In genomic region chr18:67310826-67311225, GRCh38 we compare ENCODE assay signal across 24 cellular contexts.
A peak's percentile ranks its signal among the peaks of the same experiment; 100 is the strongest.
DNase-seq lines count a peak whose midpoint lies in the region; FAIRE-seq and TF ChIP-seq lines count a peak whose summit lies in the region.
"Had no signal": no experiment of that assay in that cellular context is flagged by ENCODE, and none has a peak within 500 bp of the region (broad histone marks: within the 10 kb centered on the region; RNA-seq: fewer than 3 reads in every experiment).

No MANE protein-coding gene starts in this region.

- BruUV-seq in MCF 10A (replicated peaks; lab: Mats Ljungman, UMichigan) (no TSS peak), mammary epithelial cell (replicated peaks; lab: Mats Ljungman, UMichigan) (no TSS peak)

- H3K79me2 ChIP-seq in mammary epithelial cell (ENCODE audit: insufficient read depth, low read length): no peaks in the 10 kb centered on the region

- no peak overlapping the region for H3K9ac ChIP-seq in mammary epithelial cell (ENCODE audit: insufficient read depth, low read length)
- H3K9ac ChIP-seq in endodermal cell (ENCODE audit: extremely low read depth, low read length, poor library complexity, severe bottlenecking): no peak overlapping the region

- no peaks in the 10 kb centered on the region for H3K4me1 ChIP-seq in breast epithelium
- no peaks in the 10 kb centered on the region for H3K4me1 ChIP-seq in mammary epithelial cell (ENCODE audit: insufficient read depth, low read length)
- H3K4me1 ChIP-seq in small intestine (ENCODE audit: control insufficient read depth in 2 of 2, insufficient read depth in 1 of 2, low read depth in 1 of 2, low read length in 1 of 2): no peaks in the 10 kb centered on the region
- no peaks in the 10 kb centered on the region for H3K4me1 ChIP-seq in endodermal cell (ENCODE audit: control insufficient read depth, insufficient read depth, low read length)
- H3K4me1 ChIP-seq: gastrocnemius medialis had no signal

- intact Hi-C loops in MCF 10A (cut with micrococcal nuclease) (loop anchor here (10.0 kb wide), 1 partner anchor 64 kb away; no protein-coding TSS in a partner anchor), breast epithelium (cut with DNase I; ENCODE audit: low total_unique reads) (no loop called here), mammary epithelial cell (cut with micrococcal nuclease) (no loop called here)
- intact Hi-C loops in activated T-helper 1 cell treated with anti-CD3 and anti-CD28 coated beads, Interleukin-12 subunit alpha, Interleukin-12 subunit beta, Interleukin-2, Interleukin-4 antibody, amounts not matched to agents 30 ng/mL and 10 ng/mL and 1 ng/mL, durations not matched to agents 14 hours and 24 hours and 36 hours (cut with micrococcal nuclease): no loop called here

- dilution Hi-C loops in mammary epithelial cell (cut with HindIII; ENCODE audit: low sequenced_read_pairs): no loop called here

- no peaks in the 10 kb centered on the region for H3K9me3 Mint-ChIP-seq in MCF 10A (ENCODE audit: unreplicated experiment)
- no peaks in the 10 kb centered on the region for H3K9me3 Mint-ChIP-seq in endodermal cell
- no peaks in the 10 kb centered on the region for H3K9me3 Mint-ChIP-seq in activated T-helper 1 cell treated with anti-CD3 and anti-CD28 coated beads, Interleukin-12 subunit alpha, Interleukin-12 subunit beta, Interleukin-2, Interleukin-4 antibody, amounts not matched to agents 30 ng/mL and 10 ng/mL and 1 ng/mL, durations not matched to agents 14 hours and 24 hours and 36 hours
- H3K9me3 Mint-ChIP-seq: effector memory CD8-positive, alpha-beta T cell; naive B cell had no signal

- H3K4me3 ChIP-seq in breast epithelium (no peak overlapping the region), mammary epithelial cell (replicated peaks in 1 of 3; ENCODE audit: insufficient read depth in 1 of 3, low read depth in 2 of 3, low read length in 3 of 3) (no peak overlapping the region), foreskin fibroblast (ENCODE audit: low read depth in 1 of 2, low read length in 2 of 2) (no peak overlapping the region), small intestine (ENCODE audit: low read depth in 1 of 2, low read length in 2 of 2) (no peak overlapping the region), endodermal cell (ENCODE audit: low read length) (no peak overlapping the region)
- H3K4me3 ChIP-seq: gastrocnemius medialis, ovary had no signal

- DNase-seq in MCF 10A (ENCODE audit: unreplicated experiment) (peak; percentile 46), breast epithelium (ENCODE audit: low spot score in 2 of 2) (no peak), mammary epithelial cell (peak; percentile 19), foreskin fibroblast (peak; percentile 65 to 72), small intestine (no peak), endodermal cell (no peak), HUDEP-2 (lab: John Stamatoyannopoulos, UW; ENCODE audit: unreplicated experiment in 76 of 76) (no peak)
- DNase-seq in activated T-helper 1 cell treated with anti-CD3 and anti-CD28 coated beads, Interleukin-12 subunit alpha, Interleukin-12 subunit beta, Interleukin-2, Interleukin-4 antibody, amounts not matched to agents 30 ng/mL and 10 ng/mL and 1 ng/mL, durations not matched to agents 14 hours and 24 hours and 36 hours (ENCODE audit: low spot score): no peak
- DNase-seq: amygdala; C1 segment of cervical spinal cord; cerebellar nuclear complex; DMS 273 treated with DMSO at 0.1 percent for 48 hours; effector memory CD8-positive, alpha-beta T cell; gastrocnemius medialis; kidney glomerular epithelial cell; naive B cell; NCI-H1092; NCI-H524; ovary; stimulated activated CD4-positive, alpha-beta T cell treated with anti-CD3 and anti-CD28 coated beads, Interleukin-2, amount 100 ng/mL, for 24 hours; stimulated activated naive CD8-positive, alpha-beta T cell treated with anti-CD3 and anti-CD28 coated beads, Interleukin-15, Interleukin-2, amounts not matched to agents 100 U/mL and 50 U/mL, for 24 hours; trophoblast cell had no signal

- H3K4me3 Mint-ChIP-seq in MCF 10A (ENCODE audit: unreplicated experiment) (no peak overlapping the region), endodermal cell (no peak overlapping the region)
- H3K4me3 Mint-ChIP-seq in activated T-helper 1 cell treated with anti-CD3 and anti-CD28 coated beads, Interleukin-12 subunit alpha, Interleukin-12 subunit beta, Interleukin-2, Interleukin-4 antibody, amounts not matched to agents 30 ng/mL and 10 ng/mL and 1 ng/mL, durations not matched to agents 14 hours and 24 hours and 36 hours: no peak overlapping the region
- H3K4me3 Mint-ChIP-seq: effector memory CD8-positive, alpha-beta T cell; naive B cell had no signal

- no peak overlapping the region for H2AFZ ChIP-seq in mammary epithelial cell (ENCODE audit: low read depth, low read length)

- no peaks in the 10 kb centered on the region for H4K20me1 ChIP-seq in mammary epithelial cell (ENCODE audit: insufficient read depth, low read length)

- H3K36me3 Mint-ChIP-seq in MCF 10A (ENCODE audit: insufficient read depth, unreplicated experiment) (no peaks in the 10 kb centered on the region), endodermal cell (ENCODE audit: low read depth) (no peaks in the 10 kb centered on the region)
- no peaks in the 10 kb centered on the region for H3K36me3 Mint-ChIP-seq in activated T-helper 1 cell treated with anti-CD3 and anti-CD28 coated beads, Interleukin-12 subunit alpha, Interleukin-12 subunit beta, Interleukin-2, Interleukin-4 antibody, amounts not matched to agents 30 ng/mL and 10 ng/mL and 1 ng/mL, durations not matched to agents 14 hours and 24 hours and 36 hours (ENCODE audit: low read depth)
- H3K36me3 Mint-ChIP-seq: naive B cell had no signal

- H3K27ac Mint-ChIP-seq in MCF 10A (ENCODE audit: low read depth, unreplicated experiment) (no peak overlapping the region), endodermal cell (no peak overlapping the region)
- no peak overlapping the region for H3K27ac Mint-ChIP-seq in activated T-helper 1 cell treated with anti-CD3 and anti-CD28 coated beads, Interleukin-12 subunit alpha, Interleukin-12 subunit beta, Interleukin-2, Interleukin-4 antibody, amounts not matched to agents 30 ng/mL and 10 ng/mL and 1 ng/mL, durations not matched to agents 14 hours and 24 hours and 36 hours
- H3K27ac Mint-ChIP-seq: effector memory CD8-positive, alpha-beta T cell; naive B cell had no signal

- no peak for FAIRE-seq in small intestine (lab: Jason Lieb, UNC)
- FAIRE-seq: GM12891 had no signal

- H3K27me3 ChIP-seq in breast epithelium (no peaks in the 10 kb centered on the region), mammary epithelial cell (ENCODE audit: insufficient read depth, low read length) (no peaks in the 10 kb centered on the region), small intestine (ENCODE audit: control insufficient read depth in 2 of 2, insufficient read depth in 2 of 2, low read length in 2 of 2) (no peaks in the 10 kb centered on the region), endodermal cell (ENCODE audit: control insufficient read depth, insufficient read depth, low read length, poor library complexity, severe bottlenecking) (no peaks in the 10 kb centered on the region)
- H3K27me3 ChIP-seq: gastrocnemius medialis, ovary had no signal

- H3K36me3 ChIP-seq in breast epithelium (no peaks in the 10 kb centered on the region), mammary epithelial cell (ENCODE audit: insufficient read depth, low read length) (no peaks in the 10 kb centered on the region), small intestine (ENCODE audit: control insufficient read depth in 2 of 2, insufficient read depth in 2 of 2, low read length in 2 of 2) (no peaks in the 10 kb centered on the region), endodermal cell (ENCODE audit: control insufficient read depth, insufficient read depth, low read length) (no peaks in the 10 kb centered on the region)
- H3K36me3 ChIP-seq: gastrocnemius medialis, ovary had no signal

- H3K4me1 Mint-ChIP-seq in MCF 10A (ENCODE audit: insufficient read depth, unreplicated experiment) (no peaks in the 10 kb centered on the region), endodermal cell (no peaks in the 10 kb centered on the region)
- no peaks in the 10 kb centered on the region for H3K4me1 Mint-ChIP-seq in activated T-helper 1 cell treated with anti-CD3 and anti-CD28 coated beads, Interleukin-12 subunit alpha, Interleukin-12 subunit beta, Interleukin-2, Interleukin-4 antibody, amounts not matched to agents 30 ng/mL and 10 ng/mL and 1 ng/mL, durations not matched to agents 14 hours and 24 hours and 36 hours (ENCODE audit: low read depth)
- H3K4me1 Mint-ChIP-seq: naive B cell had no signal

- no peak for TF ChIP-seq POLR2A in breast epithelium (IDR thresholded peaks at IDR 0.05)

- TF ChIP-seq CTCF in MCF 10A (IDR thresholded peaks at IDR 0.05; ENCODE audit: unreplicated experiment) (no peak), breast epithelium (IDR thresholded peaks at IDR 0.05) (no peak), mammary epithelial cell (conservative IDR thresholded peaks at IDR 0.05 in 1 of 2, IDR thresholded peaks at IDR 0.05 in 1 of 2; ENCODE audit: extremely low read depth in 1 of 2, insufficient read depth in 1 of 2, low read depth in 1 of 2, low read length in 2 of 2) (no peak), foreskin fibroblast (IDR thresholded peaks at IDR 0.05; ENCODE audit: low read depth, low read length) (no peak), endodermal cell (conservative IDR thresholded peaks at IDR 0.05) (no peak)

- H3K9me3 ChIP-seq in breast epithelium: no peaks in the 10 kb centered on the region
- H3K9me3 ChIP-seq in mammary epithelial cell (replicated peaks; ENCODE audit: insufficient read depth, low read length): no peaks in the 10 kb centered on the region
- no peaks in the 10 kb centered on the region for H3K9me3 ChIP-seq in small intestine (ENCODE audit: control insufficient read depth, low read depth)
- no peaks in the 10 kb centered on the region for H3K9me3 ChIP-seq in endodermal cell (ENCODE audit: control insufficient read depth, low read length)
- H3K9me3 ChIP-seq: gastrocnemius medialis, ovary had no signal

- in situ Hi-C loops in mammary epithelial cell (cut with MboI; ENCODE audit: low sequenced_read_pairs in 2 of 2): no loop called here

- no peak overlapping the region for H3K4me2 ChIP-seq in mammary epithelial cell (ENCODE audit: insufficient read depth, low read depth, low read length)

- H3K27me3 Mint-ChIP-seq in MCF 10A (ENCODE audit: insufficient read depth, unreplicated experiment) (no peaks in the 10 kb centered on the region), endodermal cell (ENCODE audit: insufficient read depth) (no peaks in the 10 kb centered on the region)
- no peaks in the 10 kb centered on the region for H3K27me3 Mint-ChIP-seq in activated T-helper 1 cell treated with anti-CD3 and anti-CD28 coated beads, Interleukin-12 subunit alpha, Interleukin-12 subunit beta, Interleukin-2, Interleukin-4 antibody, amounts not matched to agents 30 ng/mL and 10 ng/mL and 1 ng/mL, durations not matched to agents 14 hours and 24 hours and 36 hours (ENCODE audit: insufficient read depth)
- H3K27me3 Mint-ChIP-seq: effector memory CD8-positive, alpha-beta T cell; naive B cell had no signal

- H3K27ac ChIP-seq in breast epithelium (no peak overlapping the region), mammary epithelial cell (ENCODE audit: insufficient read depth, low read depth, low read length) (no peak overlapping the region), small intestine (ENCODE audit: low read depth in 1 of 2, low read length in 1 of 2) (no peak overlapping the region), endodermal cell (ENCODE audit: low read depth, low read length) (no peak overlapping the region)
- H3K27ac ChIP-seq: 22Rv1, gastrocnemius medialis, ovary had no signal

- POLR2A ChIA-PET in MCF 10A (lab: Yijun Ruan, JAX): no interaction called here

- CTCF ChIA-PET in MCF 10A (lab: Yijun Ruan, JAX) (no interaction called here), mammary epithelial cell (lab: Charles Lee; ENCODE audit: low non-redundant PET) (no interaction called here)

Comparison
In these comparisons a context has a peak if more than half of its experiments do, and no peak if none do; other contexts are left out.
1. DNase-seq: peak in MCF 10A (single experiment), mammary epithelial cell (single experiment) and foreskin fibroblast (2 of 2); none in breast epithelium (0 of 2), small intestine (single experiment), endodermal cell (single experiment), activated T-helper 1 cell treated with anti-CD3 and anti-CD28 coated beads, Interleukin-12 subunit alpha, Interleukin-12 subunit beta, Interleukin-2, Interleukin-4 antibody, amounts not matched to agents 30 ng/mL and 10 ng/mL and 1 ng/mL, durations not matched to agents 14 hours and 24 hours and 36 hours (single experiment) and HUDEP-2 (0 of 76).